ENCODE assay signal across 25 cellular contexts in genomic region chr1:100313382-100313781, GRCh38.
"Had no signal": no experiment of that assay in that cellular context is flagged by ENCODE, and none has a peak within 500 bp of the region (broad histone marks: within the 10 kb centered on the region; RNA-seq: fewer than 3 reads in every experiment).

No MANE protein-coding gene starts in this region.

- H3K27me3 Mint-ChIP-seq: activated CD4-positive, alpha-beta T cell treated with anti-CD3 and anti-CD28 coated beads for 36 hours; activated naive CD8-positive, alpha-beta T cell; natural killer cell treated with Interleukin-12 subunit alpha and Interleukin-12 subunit beta and Interleukin-15 and Interleukin-18, amount 100 ng/mL, for 72 hours had no signal

- ATAC-seq: activated CD4-positive, alpha-beta T cell treated with anti-CD3 and anti-CD28 coated beads for 36 hours; activated T-cell treated with anti-CD3 and anti-CD28 coated beads, Interleukin-2, amount 50 U/mL, for 4 hours; left ventricle myocardium superior; natural killer cell treated with Interleukin-12 subunit alpha and Interleukin-12 subunit beta and Interleukin-15 and Interleukin-18, amount 100 ng/mL, for 72 hours had no signal

- FAIRE-seq: endometrium had no signal

- H3K4me3 ChIP-seq: adrenal gland, ascending aorta, colonic mucosa, ovary, prostate gland, testis had no signal

- H3K27ac Mint-ChIP-seq: activated B cell treated with CpG ODN at 0.5 μM for 24 hours; activated CD4-positive, alpha-beta T cell treated with anti-CD3 and anti-CD28 coated beads for 36 hours; activated naive CD8-positive, alpha-beta T cell; activated T-helper 2 cell treated with anti-CD3 and anti-CD28 coated beads, Interferon-gamma antibody, Interleukin-2, Interleukin-4, amounts not matched to agents 10 μg/mL and 5 μg/mL and 100 μg/mL, durations not matched to agents 14 hours and 24 hours and 36 hours; immature natural killer cell; natural killer cell treated with Interleukin-12 subunit alpha and Interleukin-12 subunit beta and Interleukin-15 and Interleukin-18, amount 100 ng/mL, for 72 hours; T-helper 1 cell treated with Interleukin-12 subunit alpha and Interleukin-12 subunit beta and Interleukin-4 antibody, amounts not matched to agents 30 μg/mL and 1 μg/mL, for 36 hours; type B pancreatic cell had no signal

- DNase-seq: activated B cell treated with CpG ODN at 0.5 μM for 24 hours; activated CD4-positive, alpha-beta T cell treated with anti-CD3 and anti-CD28 coated beads for 36 hours; activated CD4-positive, alpha-beta T cell treated with anti-CD3 and anti-CD28 coated beads, Interleukin-2, amount 50 U/mL, for 48 hours; activated CD8-positive, alpha-beta memory T cell treated with anti-CD3 and anti-CD28 coated beads, Interleukin-2, amount 50 U/mL, for 48 hours; activated naive CD4-positive, alpha-beta T cell; activated T-cell treated with anti-CD3 and anti-CD28 coated beads, Interleukin-2, amount 50 U/mL, for 4 hours; adrenal gland; colonic mucosa; foreskin melanocyte; immature natural killer cell; kidney glomerular epithelial cell; left ventricle myocardium superior; ovary; stimulated activated CD4-positive, alpha-beta T cell treated with anti-CD3 and anti-CD28 coated beads, Interleukin-4, amount 100 ng/mL, for 1 hour; stimulated activated naive CD4-positive, alpha-beta T cell; T1000; testis had no signal

- H3K4me3 Mint-ChIP-seq: activated B cell treated with CpG ODN at 0.5 μM for 24 hours; activated CD4-positive, alpha-beta T cell treated with anti-CD3 and anti-CD28 coated beads for 36 hours; activated naive CD8-positive, alpha-beta T cell; activated T-cell treated with anti-CD3 and anti-CD28 coated beads, Interleukin-2, amount 50 U/mL, for 4 hours; immature natural killer cell; natural killer cell treated with Interleukin-12 subunit alpha and Interleukin-12 subunit beta and Interleukin-15 and Interleukin-18, amount 100 ng/mL, for 72 hours; T-helper 1 cell treated with Interleukin-12 subunit alpha and Interleukin-12 subunit beta and Interleukin-4 antibody, amounts not matched to agents 30 μg/mL and 1 μg/mL, for 36 hours; type B pancreatic cell had no signal

- H3K9me3 Mint-ChIP-seq: natural killer cell treated with Interleukin-12 subunit alpha and Interleukin-12 subunit beta and Interleukin-15 and Interleukin-18, amount 100 ng/mL, for 72 hours; type B pancreatic cell had no signal

- H3K36me3 Mint-ChIP-seq: natural killer cell treated with Interleukin-12 subunit alpha and Interleukin-12 subunit beta and Interleukin-15 and Interleukin-18, amount 100 ng/mL, for 72 hours; type B pancreatic cell had no signal

- H3K4me1 Mint-ChIP-seq: immature natural killer cell had no signal
